Comparison of ENCODE assay signal across 12 cellular contexts in the genomic region with DNA sequence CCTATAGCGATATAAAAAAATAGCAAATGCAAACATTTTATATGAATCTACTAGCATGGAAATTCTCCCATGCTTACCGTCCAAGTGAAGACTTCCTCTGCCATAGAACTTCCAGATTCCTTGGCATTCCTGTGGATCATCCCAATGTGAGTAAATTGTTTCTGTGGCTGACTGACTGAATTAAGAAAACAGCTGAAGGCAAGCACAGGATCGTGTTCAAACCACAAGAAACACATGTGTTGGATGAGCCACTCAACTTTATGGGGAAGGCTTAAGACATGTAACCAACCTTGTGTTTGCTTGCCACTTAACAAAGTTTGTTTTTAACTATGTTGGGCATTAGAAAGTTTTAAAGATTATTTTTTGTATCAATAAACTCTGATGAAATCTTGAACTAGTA. TPM values are rescaled to one million over a fixed set of nuclear protein-coding genes. Genes with fewer than 3 reads are reported as not detected.
DNase-seq lines count a peak whose midpoint lies in the region; ATAC-seq and TF ChIP-seq lines count a peak whose summit lies in the region.
"Had no signal": no experiment of that assay in that cellular context is flagged by ENCODE, and none has a peak within 500 bp of the region (broad histone marks: within the 10 kb centered on the region; RNA-seq: fewer than 3 reads in every experiment).

No MANE protein-coding gene starts in this region.

- POLR2A ChIA-PET in RWPE1 (lab: Yijun Ruan, JAX; ENCODE audit: low non-redundant PET), result no interaction called here

- ATAC-seq in foreskin keratinocyte (peak; percentile 84), GM18502 (IDR thresholded peaks at IDR 0.05; ENCODE audit: poor library complexity, unreplicated experiment) (no peak)
- ATAC-seq: natural killer cell; stimulated activated memory B cell treated with anti-CD40 and anti-IgM and Interleukin-4, amounts not matched to agents 10 μg/mL and 1 μg/mL and 100 μg/mL, for 72 hours had no signal

- peaks cover 82% of the 10 kb centered on the region for H3K4me1 Mint-ChIP-seq in HFFc6 (ENCODE audit: low read depth)
- H3K4me1 Mint-ChIP-seq: natural killer cell; stimulated activated memory B cell treated with anti-CD40 and anti-IgM and Interleukin-4, amounts not matched to agents 10 μg/mL and 1 μg/mL and 100 μg/mL, for 72 hours had no signal

- DNase-seq in A172 (ENCODE audit: low spot score) (peak; percentile 71), HFFc6 (peak; percentile 91), adipocyte (ENCODE audit: low read depth) (peak; percentile 74), foreskin keratinocyte (peak; percentile 73 to 86), NCI-H1417 (lab: John Stamatoyannopoulos, UW) (no peak), DMS79 (lab: John Stamatoyannopoulos, UW) (no peak), RWPE1 (ENCODE audit: low spot score) (no peak)
- DNase-seq: 8988T; activated naive CD4-positive, alpha-beta T cell treated with Interleukin-2 at 50 U/mL for 16 hours; natural killer cell had no signal

- no peaks in the 10 kb centered on the region for H3K27me3 Mint-ChIP-seq in HFFc6 (ENCODE audit: insufficient read depth)
- H3K27me3 Mint-ChIP-seq: stimulated activated memory B cell treated with anti-CD40 and anti-IgM and Interleukin-4, amounts not matched to agents 10 μg/mL and 1 μg/mL and 100 μg/mL, for 72 hours had no signal

- H3K27me3 ChIP-seq in adipocyte (replicated peaks; ENCODE audit: control insufficient read depth, insufficient read depth, low read length) (no peaks in the 10 kb centered on the region), foreskin keratinocyte (no peaks in the 10 kb centered on the region)

- H3K4me3 Mint-ChIP-seq in HFFc6, result peak overlapping the region; percentile 87
- H3K4me3 Mint-ChIP-seq: natural killer cell; stimulated activated memory B cell treated with anti-CD40 and anti-IgM and Interleukin-4, amounts not matched to agents 10 μg/mL and 1 μg/mL and 100 μg/mL, for 72 hours had no signal

- no peaks in the 10 kb centered on the region for H3K9me3 ChIP-seq in adipocyte (ENCODE audit: control insufficient read depth, low read length)

- H3K9ac ChIP-seq in adipocyte (ENCODE audit: low read length), result no peak overlapping the region

- no peaks in the 10 kb centered on the region for H3K36me3 ChIP-seq in adipocyte (ENCODE audit: control insufficient read depth, insufficient read depth, low read length, severe bottlenecking)

- H3K27ac ChIP-seq in foreskin keratinocyte (no peak overlapping the region), RWPE1 (no peak overlapping the region)

- TF ChIP-seq CTCF in HFFc6 (IDR thresholded peaks at IDR 0.05) (no peak), foreskin keratinocyte (conservative IDR thresholded peaks at IDR 0.05) (no peak), RWPE1 (conservative IDR thresholded peaks at IDR 0.05; ENCODE audit: low read depth) (no peak)

- peaks cover 8% of the 10 kb centered on the region for H3K4me1 ChIP-seq in adipocyte (ENCODE audit: control insufficient read depth, insufficient read depth, low read length)
- H3K4me1 ChIP-seq in foreskin keratinocyte, result peaks cover 15% of the 10 kb centered on the region

- CTCF ChIA-PET in RWPE1 (lab: Yijun Ruan, JAX), result interaction anchor here (0.7 kb wide), 1 partner anchor 202 kb away, joined by 7 read pairs; no protein-coding TSS in a partner anchor

- H3K4me3 ChIP-seq in adipocyte (ENCODE audit: low read length), result peak overlapping the region; percentile 1

- H3K9me3 Mint-ChIP-seq in HFFc6, result peaks cover 12% of the 10 kb centered on the region; the same call in 1 of the 2 replicates
- H3K9me3 Mint-ChIP-seq: natural killer cell; stimulated activated memory B cell treated with anti-CD40 and anti-IgM and Interleukin-4, amounts not matched to agents 10 μg/mL and 1 μg/mL and 100 μg/mL, for 72 hours had no signal

- H3K27ac Mint-ChIP-seq in HFFc6, result peak overlapping the region; percentile 90
- H3K27ac Mint-ChIP-seq: natural killer cell; stimulated activated memory B cell treated with anti-CD40 and anti-IgM and Interleukin-4, amounts not matched to agents 10 μg/mL and 1 μg/mL and 100 μg/mL, for 72 hours had no signal

- peaks cover 50% of the 10 kb centered on the region for H3K36me3 Mint-ChIP-seq in HFFc6 (ENCODE audit: low read depth)
- H3K36me3 Mint-ChIP-seq: natural killer cell; stimulated activated memory B cell treated with anti-CD40 and anti-IgM and Interleukin-4, amounts not matched to agents 10 μg/mL and 1 μg/mL and 100 μg/mL, for 72 hours had no signal

RNA-seq across cellular contexts. Expression of gene MYPN, which starts 2.6 kb away (rescaled TPM):
- 0.96 and 1.5 TPM in 2 replicates for total RNA-seq in A172 (2014; rRNA removed; shearing (Covaris generic))
- total RNA-seq in HFFc6 (2021; fragmentation: NEBNext Ultra II Directional; extraction: Animal tissue kit (Norgen Biotek cat#: 25700)), result 10 to 100 TPM; 70.3 to 89.1 (median 80.1) TPM
- 0.03 TPM in 1 of 2 replicates, not detected in the other for total RNA-seq in foreskin keratinocyte
- 0.01 TPM in 1 of 2 replicates, not detected in the other for polyA plus RNA-seq in foreskin keratinocyte
- total RNA-seq: natural killer cell had no signal

RNA-seq across cellular contexts. Expression of gene HERC4, which starts 31.6 kb away (rescaled TPM):
- 65.3 and 76.7 TPM in 2 replicates for total RNA-seq in A172 (2014; rRNA removed; shearing (Covaris generic))
- 100 to 1,000 TPM; 220 to 297 (median 279) TPM for total RNA-seq in HFFc6 (2021; fragmentation: NEBNext Ultra II Directional; extraction: Animal tissue kit (Norgen Biotek cat#: 25700))
- 34.8 and 39.1 TPM in 2 replicates for total RNA-seq in foreskin keratinocyte
- polyA plus RNA-seq in foreskin keratinocyte, result 10.6 and 12.3 TPM in 2 replicates

Comparison
In these comparisons a context has a peak if more than half of its experiments do, and no peak if none do; other contexts are left out.
1. DNase-seq: peak in A172 (single experiment), HFFc6 (single experiment), adipocyte (single experiment) and foreskin keratinocyte (2 of 2); none in NCI-H1417 (0 of 3), DMS79 (single experiment) and RWPE1 (single experiment).
2. RNA of gene MYPN, which starts 2.6 kb away (total RNA-seq): 70.3 to 89.1 TPM in HFFc6; 0.96 to 1.5 TPM in A172 and 0.03 TPM in foreskin keratinocyte; every median in the first group is over 10 times any median in the second.